8 cellular contexts compared by ENCODE assay signal in the genomic region with DNA sequence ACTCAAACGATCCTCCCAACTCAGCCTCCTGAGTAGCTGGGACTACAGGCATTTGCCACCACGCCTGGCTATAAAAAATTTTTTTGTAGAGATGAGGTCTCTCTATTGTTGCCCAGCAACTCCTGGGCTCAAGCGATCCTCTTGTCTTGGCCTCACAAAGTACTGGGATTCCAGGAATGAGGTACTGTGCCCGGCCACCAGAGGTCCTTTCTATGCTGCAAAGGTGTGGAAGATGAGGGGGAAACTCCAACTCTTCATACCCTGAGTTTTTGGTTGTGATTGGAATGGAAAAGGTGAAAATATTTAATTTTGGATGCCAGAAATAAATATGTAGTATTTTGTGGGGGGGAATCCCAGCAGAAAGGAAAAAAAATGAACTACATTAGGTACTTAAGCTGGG. TPM values are rescaled to one million over a fixed set of nuclear protein-coding genes. Genes with fewer than 3 reads are reported as not detected.
A peak's percentile ranks its signal among the peaks of the same experiment; 100 is the strongest.
DNase-seq lines count a peak whose midpoint lies in the region; ATAC-seq and TF ChIP-seq lines count a peak whose summit lies in the region.

No MANE protein-coding gene starts in this region.

- H3K9me3 ChIP-seq in IMR-90 (ENCODE audit: control insufficient read depth, insufficient read depth, low read length) (no peaks in the 10 kb centered on the region), liver (ENCODE audit: control insufficient read depth in 4 of 4, low read length in 3 of 4) (no peaks in the 10 kb centered on the region)

- no CpG with 5 or more reads among the region's 4 CpGs for WGBS in IMR-90 (ENCODE audit: extremely low coverage in 2 of 2, insufficient read length in 1 of 2), 2 experiments
- WGBS in liver, result 88% methylated on average over 4 of the region's 4 CpGs

- no peak overlapping the region for H3K56ac ChIP-seq in IMR-90 (ENCODE audit: extremely low read depth, insufficient read depth, low read length)

- no peak overlapping the region for H4K5ac ChIP-seq in IMR-90 (ENCODE audit: low read depth, low read length)

- CTCF ChIA-PET in IMR-90 (lab: Yijun Ruan, JAX), result interaction anchor here (1.0 kb wide), 1 partner anchor 68 kb away, joined by 3 read pairs; no protein-coding TSS in a partner anchor

- H3K14ac ChIP-seq in IMR-90 (replicated peaks; ENCODE audit: low read depth, low read length), result no peak overlapping the region

- TF ChIP-seq RAD21 in IMR-90 (IDR thresholded peaks at IDR 0.05; ENCODE audit: low read length), result peak; percentile 57
- peak; percentile 61 to 76 for TF ChIP-seq RAD21 in liver (IDR thresholded peaks at IDR 0.05)

- no peak overlapping the region for H2AK9ac ChIP-seq in IMR-90 (replicated peaks; ENCODE audit: low read depth, low read length, poor library complexity)

- in situ Hi-C loops in IMR-90 (cut with MboI; ENCODE audit: low sequenced_read_pairs), result no loop called here

- H3K4ac ChIP-seq in IMR-90 (ENCODE audit: low read depth, low read length), result no peak overlapping the region

- H4K91ac ChIP-seq in IMR-90 (ENCODE audit: insufficient read depth, low read depth, low read length), result no peak overlapping the region; the same call in 1 of the 2 replicates

- H3K9ac ChIP-seq in IMR-90 (ENCODE audit: low read depth, low read length) (no peak overlapping the region), liver (ENCODE audit: low read depth in 1 of 2, low read length in 2 of 2) (no peak overlapping the region)

- no peak overlapping the region for H2BK15ac ChIP-seq in IMR-90 (ENCODE audit: low read depth, low read length)

- no peak overlapping the region for H3K23ac ChIP-seq in IMR-90 (ENCODE audit: low read depth, low read length)

- no peak overlapping the region for H2BK5ac ChIP-seq in IMR-90 (ENCODE audit: low read depth, low read length, poor library complexity, severe bottlenecking)

- peak; percentile 57 for DNase-seq in DMS 273 (lab: John Stamatoyannopoulos, UW; ENCODE audit: unreplicated experiment)
- no peak for DNase-seq in DMS 273 treated with DMSO at 0.1 percent for 48 hours (lab: John Stamatoyannopoulos, UW)
- peak; percentile 34 for DNase-seq in IMR-90
- DNase-seq in amniotic stem cell (lab: John Stamatoyannopoulos, UW), result peak; percentile 17

- POLR2A ChIA-PET in IMR-90 (lab: Charles Lee; ENCODE audit: unreplicated experiment), result no interaction called here

- no peak overlapping the region for H2AK5ac ChIP-seq in IMR-90 (ENCODE audit: low read depth, low read length)

- no peaks in the 10 kb centered on the region for H3K27me3 ChIP-seq in IMR-90 (ENCODE audit: control insufficient read depth, insufficient read depth, low read length)
- no peaks in the 10 kb centered on the region for H3K27me3 ChIP-seq in liver (ENCODE audit: control insufficient read depth in 4 of 4, insufficient read depth in 4 of 4, low read length in 3 of 4)

- no peak overlapping the region for H4K8ac ChIP-seq in IMR-90 (ENCODE audit: low read depth in 2 of 2, low read length in 2 of 2)

- no peak overlapping the region for H2BK20ac ChIP-seq in IMR-90 (ENCODE audit: low read depth, low read length)

- dilution Hi-C loops in IMR-90 (cut with HindIII; ENCODE audit: low sequenced_read_pairs, unreplicated experiment), result no loop called here

- no peak overlapping the region for H3K4me2 ChIP-seq in IMR-90 (ENCODE audit: low read depth, low read length)

- peaks cover 13% of the 10 kb centered on the region for H3K4me1 ChIP-seq in IMR-90 (ENCODE audit: control insufficient read depth, insufficient read depth, low read length)
- H3K4me1 ChIP-seq in liver (ENCODE audit: control insufficient read depth in 4 of 4, insufficient read depth in 4 of 4, low read length in 3 of 4), result no peaks in the 10 kb centered on the region

- H2AFZ ChIP-seq in IMR-90 (replicated peaks; ENCODE audit: low read length, poor library complexity), result no peak overlapping the region

- no peak for TF ChIP-seq POLR2A in IMR-90 (IDR thresholded peaks at IDR 0.05; ENCODE audit: low read depth, low read length)

- no peak overlapping the region for H3K4me3 ChIP-seq in IMR-90 (ENCODE audit: insufficient read depth, low read depth, low read length)
- H3K4me3 ChIP-seq in liver (ENCODE audit: low read depth in 1 of 3, low read length in 3 of 3), result no peak overlapping the region

- peaks cover 17% of the 10 kb centered on the region; the same call in 1 of the 2 replicates for H3K9me1 ChIP-seq in IMR-90 (ENCODE audit: insufficient read depth, low read length)

- H3K36me3 ChIP-seq in IMR-90 (ENCODE audit: control insufficient read depth, insufficient read depth, low read length) (no peaks in the 10 kb centered on the region), liver (ENCODE audit: control insufficient read depth in 4 of 4, insufficient read depth in 3 of 4, low read depth in 1 of 4, low read length in 3 of 4) (peaks cover 0 to 4% (median 2%) of the 10 kb centered on the region in 4 donors)

- intact Hi-C loops in IMR-90 (cut with micrococcal nuclease), result no loop called here

- peaks cover 0 to 18% of the 10 kb centered on the region in 2 experiments; a peak in 2 of 4 replicates for H3K79me1 ChIP-seq in IMR-90 (ENCODE audit: low read depth in 1 of 2, low read length in 2 of 2)

- no TSS peak for BruUV-seq in IMR-90 (replicated peaks; lab: Mats Ljungman, UMichigan)

- no peak overlapping the region for H2BK120ac ChIP-seq in IMR-90 (ENCODE audit: low read depth, low read length)

- ATAC-seq in IMR-90 (ENCODE audit: low read depth) (no peak), GM21528 (IDR thresholded peaks at IDR 0.05; ENCODE audit: low FRiP score, unreplicated experiment) (no peak), HG02571 (IDR thresholded peaks at IDR 0.05; ENCODE audit: unreplicated experiment) (no peak), HG03432 (IDR thresholded peaks at IDR 0.05; ENCODE audit: unreplicated experiment) (no peak)

- no peaks in the 10 kb centered on the region for H4K20me1 ChIP-seq in IMR-90 (ENCODE audit: insufficient read depth, low read length)

- H3K27ac ChIP-seq in IMR-90 (ENCODE audit: insufficient read depth, low read length) (no peak overlapping the region), liver (ENCODE audit: low read depth in 1 of 2, low read length in 2 of 2) (no peak overlapping the region)

- TF ChIP-seq CTCF in IMR-90 (conservative IDR thresholded peaks at IDR 0.05; ENCODE audit: low read depth, low read length) (peak; percentile 47), liver (IDR thresholded peaks at IDR 0.05; ENCODE audit: low read depth, low read length, missing input control) (peak; percentile 33)

- H3K18ac ChIP-seq in IMR-90 (ENCODE audit: low read depth, low read length), result no peak overlapping the region

TF ChIP-seq in IMR-90, 13 proteins besides CTCF, POLR2A, EP300 and RAD21:
- TF ChIP-seq NFE2L2 (IDR thresholded peaks at IDR 0.05; ENCODE audit: low read depth, low read length), result no peak
- TF ChIP-seq SMC3 (IDR thresholded peaks at IDR 0.05; ENCODE audit: low read depth, low read length), result peak; percentile 49
TF ChIP-seq in IMR-90: peak in this region for 1.

TF ChIP-seq in liver, 16 proteins besides CTCF, POLR2A, EP300 and RAD21:
- TF ChIP-seq YY1 (IDR thresholded peaks at IDR 0.05), result no peak
- TF ChIP-seq, protein P1, sequence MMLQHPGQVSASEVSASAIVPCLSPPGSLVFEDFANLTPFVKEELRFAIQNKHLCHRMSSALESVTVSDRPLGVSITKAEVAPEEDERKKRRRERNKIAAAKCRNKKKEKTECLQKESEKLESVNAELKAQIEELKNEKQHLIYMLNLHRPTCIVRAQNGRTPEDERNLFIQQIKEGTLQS (IDR thresholded peaks at IDR 0.05), result no peak
- TF ChIP-seq SP1 (IDR thresholded peaks at IDR 0.05), result no peak
- no peak for TF ChIP-seq RXRA (IDR thresholded peaks at IDR 0.05)
- no peak for TF ChIP-seq HNF4G (IDR thresholded peaks at IDR 0.05)
- no peak for TF ChIP-seq HNF4A (conservative IDR thresholded peaks at IDR 0.05)
- TF ChIP-seq EGR1 (IDR thresholded peaks at IDR 0.05; ENCODE audit: low read depth in 2 of 2), result no peak
- TF ChIP-seq, protein P2, sequence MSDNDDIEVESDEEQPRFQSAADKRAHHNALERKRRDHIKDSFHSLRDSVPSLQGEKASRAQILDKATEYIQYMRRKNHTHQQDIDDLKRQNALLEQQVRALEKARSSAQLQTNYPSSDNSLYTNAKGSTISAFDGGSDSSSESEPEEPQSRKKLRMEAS (IDR thresholded peaks at IDR 0.05), result no peak
- TF ChIP-seq ZBTB33 (IDR thresholded peaks at IDR 0.05), result no peak
- no peak for TF ChIP-seq GABPA (IDR thresholded peaks at IDR 0.05 in 1 of 2, conservative IDR thresholded peaks at IDR 0.05 in 1 of 2)
- no peak for TF ChIP-seq TAF1 (conservative IDR thresholded peaks at IDR 0.05)
- no peak for TF ChIP-seq FOXA2 (IDR thresholded peaks at IDR 0.05)

RNA-seq across cellular contexts. Expression of gene MRPL33, which starts 36.0 kb away (rescaled TPM):
- total RNA-seq in IMR-90 (2012; rRNA removed) (13.3 and 48.6 TPM in 2 replicates), liver (10 to 100 TPM; 31.2 to 35.7 TPM)
- polyA plus RNA-seq in IMR-90 (2012; rRNA removed) (88.0 and 101 TPM in 2 replicates), liver (100 to 1,000 TPM in 1 of 2 donors, 10 to 100 TPM in 1; 46.2 to 130 TPM)
- polyA plus RNA-seq in IMR-90 (2012; cell fraction: cytosol; rRNA removed), result 10.5 and 17.0 TPM in 2 replicates
- 2.6 and 31.4 TPM in 2 replicates for polyA plus RNA-seq in IMR-90 (2012; cell fraction: nucleus; rRNA removed; ENCODE audit: low replicate concordance)
